In genomic region chr6:98947411-98948292, GRCh38 we compare ENCODE assay signal across 8 cellular contexts. TPM values are rescaled to one million over a fixed set of nuclear protein-coding genes. Genes with fewer than 3 reads are reported as not detected.
A peak's percentile ranks its signal among the peaks of the same experiment; 100 is the strongest.
DNase-seq lines count a peak whose midpoint lies in the region; ATAC-seq and TF ChIP-seq lines count a peak whose summit lies in the region.

TSS of gene FBXL4 (minus strand) at chr6:98947946. CDS start at chr6:98926988, 20,958 bp downstream.

- DNase-seq in GOT3 (lab: John Stamatoyannopoulos, UW) (peak; percentile 57), LNCaP clone FGC (ENCODE audit: low read depth) (peak; percentile 32), SK-MEL-5 (ENCODE audit: low read depth, low spot score) (peak; percentile 90), neuronal stem cell (ENCODE audit: low spot score) (peak; percentile 73), substantia nigra (lab: John Stamatoyannopoulos, UW) (peak; percentile 44 to 94 (median 79))
- DNase-seq in activated naive CD4-positive, alpha-beta T cell (lab: John Stamatoyannopoulos, UW): peak; percentile 60 to 69 (median 61)

- peak within 1 kb of the TSS; percentile 83 for H3K4me2 ChIP-seq in neuronal stem cell (ENCODE audit: insufficient read depth, low read length, poor library complexity, severe bottlenecking)

- H2AFZ ChIP-seq in neuronal stem cell (ENCODE audit: low read length): peak within 1 kb of the TSS; percentile 98

- H3K9me3 ChIP-seq in ES-I3 (ENCODE audit: control insufficient read depth, insufficient read depth, low read length): peaks cover 3% of the 10 kb centered on the region; the same call in 1 of the 2 replicates
- H3K9me3 ChIP-seq in gastroesophageal sphincter: no peaks in the 10 kb centered on the region
- H3K9me3 ChIP-seq in neuronal stem cell (replicated peaks in 1 of 2; ENCODE audit: control insufficient read depth in 2 of 2, insufficient read depth in 1 of 2, low read depth in 1 of 2, low read length in 2 of 2): peaks cover 0 to 10% of the 10 kb centered on the region in 2 donors

- ATAC-seq in gastroesophageal sphincter: peak; percentile 92

- peak within 1 kb of the TSS; percentile 82 for H3K14ac ChIP-seq in neuronal stem cell (ENCODE audit: low read length)

- peak; percentile 51 to 54 for TF ChIP-seq POLR2A in gastroesophageal sphincter (IDR thresholded peaks at IDR 0.05)

- no peak within 1 kb of the TSS for H3K4ac ChIP-seq in neuronal stem cell (ENCODE audit: low read length)

- H3K9ac ChIP-seq in ES-I3 (ENCODE audit: low read depth, low read length) (peak within 1 kb of the TSS; percentile 54), neuronal stem cell (ENCODE audit: low read depth, low read length, poor library complexity) (peak within 1 kb of the TSS; percentile 83)

- H3K18ac ChIP-seq in neuronal stem cell (ENCODE audit: low read length): peak within 1 kb of the TSS; percentile 94

- H3K36me3 ChIP-seq in ES-I3 (ENCODE audit: insufficient read depth, low read length) (no peaks in the 10 kb centered on the region), gastroesophageal sphincter (no peaks in the 10 kb centered on the region), neuronal stem cell (replicated peaks in 1 of 2; ENCODE audit: control insufficient read depth in 2 of 2, insufficient read depth in 2 of 2, low read length in 2 of 2) (no peaks in the 10 kb centered on the region)

- H3K27me3 ChIP-seq in gastroesophageal sphincter (no peaks in the 10 kb centered on the region), neuronal stem cell (ENCODE audit: control insufficient read depth in 3 of 3, insufficient read depth in 3 of 3, low read depth in 1 of 3, low read length in 3 of 3) (no peaks in the 10 kb centered on the region)

- H3K4me3 ChIP-seq in LNCaP clone FGC (ENCODE audit: low read depth, low read length) (peak within 1 kb of the TSS; percentile 54), gastroesophageal sphincter (peak within 1 kb of the TSS; percentile 68 to 86), neuronal stem cell (ENCODE audit: low read length in 2 of 2) (peak within 1 kb of the TSS; percentile 91 to 94)

- no peak within 1 kb of the TSS for H2BK12ac ChIP-seq in neuronal stem cell (ENCODE audit: low read length)

- H2BK120ac ChIP-seq in neuronal stem cell (ENCODE audit: low read depth, low read length): no peak within 1 kb of the TSS

- H3K4me1 ChIP-seq in ES-I3 (ENCODE audit: insufficient read depth, low read length): no peaks in the 10 kb centered on the region
- H3K4me1 ChIP-seq in gastroesophageal sphincter: peaks cover 0 to 26% (median 6%) of the 10 kb centered on the region in 3 donors
- H3K4me1 ChIP-seq in neuronal stem cell (ENCODE audit: control insufficient read depth in 2 of 2, insufficient read depth in 1 of 2, low read depth in 1 of 2, low read length in 2 of 2): peaks cover 0 to 2% of the 10 kb centered on the region in 2 donors

- no peak for TF ChIP-seq EP300 in gastroesophageal sphincter (IDR thresholded peaks at IDR 0.05)

- in situ Hi-C loops in SK-MEL-5 (cut with HindIII; ENCODE audit: low pct_unique_long_range_greater_than_20kb, low sequenced_read_pairs): no loop called here

- H2AK5ac ChIP-seq in neuronal stem cell (ENCODE audit: low read depth, low read length): no peak within 1 kb of the TSS

- peaks cover 3% of the 10 kb centered on the region for H3K79me1 ChIP-seq in neuronal stem cell (ENCODE audit: low read depth, low read length)

- H3K27ac ChIP-seq in gastroesophageal sphincter: peak within 1 kb of the TSS; percentile 77 to 94 (median 90)
- H3K27ac ChIP-seq in neuronal stem cell (replicated peaks; ENCODE audit: low read length): no peak within 1 kb of the TSS
- H3K27ac ChIP-seq in substantia nigra (ENCODE audit: low read depth, low read length, poor library complexity, severe bottlenecking): peak within 1 kb of the TSS; percentile 71

- no peak within 1 kb of the TSS for H4K91ac ChIP-seq in neuronal stem cell (ENCODE audit: low read depth, low read length, poor library complexity)

- TF ChIP-seq CTCF in LNCaP clone FGC (IDR thresholded peaks at IDR 0.05; ENCODE audit: control insufficient read depth, extremely low read depth, insufficient read depth) (no peak), gastroesophageal sphincter (IDR thresholded peaks at IDR 0.05) (no peak)

- H3K23ac ChIP-seq in neuronal stem cell (ENCODE audit: low read depth, low read length, poor library complexity): peak within 1 kb of the TSS; percentile 96

- H4K8ac ChIP-seq in neuronal stem cell (ENCODE audit: low read depth, low read length): no peak within 1 kb of the TSS

- H2BK5ac ChIP-seq in neuronal stem cell (ENCODE audit: low read length): peak within 1 kb of the TSS; percentile 3

- H2BK15ac ChIP-seq in neuronal stem cell (ENCODE audit: low read length): no peak within 1 kb of the TSS

- WGBS in gastroesophageal sphincter (ENCODE audit: low coverage in 1 of 2), 2 donors: 0% methylated on average over 11 of the region's 93 CpGs; no CpG with 5 or more reads in 1 of the 2 donors
- no CpG with 5 or more reads among the region's 93 CpGs for WGBS in neuronal stem cell (ENCODE audit: extremely low coverage in 2 of 2, insufficient read length in 2 of 2, insufficient replicate concordance in 1 of 2), 2 donors

RNA-seq across cellular contexts. Expression of gene FBXL4, which starts in this region (rescaled TPM):
- 19.8 and 20.0 TPM in 2 replicates for total RNA-seq in SK-MEL-5 (2014; rRNA removed; shearing (Covaris generic))
- polyA plus RNA-seq in SK-MEL-5 (2015; cell fraction: cytosol; rRNA removed): 11.4 and 15.5 TPM in 2 replicates
- 13.0 and 13.5 TPM in 2 replicates for polyA plus RNA-seq in SK-MEL-5 (2015; cell fraction: nucleus; rRNA removed)
- 10 to 100 TPM; 15.6 to 21.9 (median 18.8) TPM for total RNA-seq in gastroesophageal sphincter
- polyA plus RNA-seq in neuronal stem cell (2013, experiment 1 of 2): 7.1 TPM
- 6.4 TPM for polyA plus RNA-seq in neuronal stem cell (2013, experiment 2 of 2)

Comparison
In these comparisons a context has a peak if more than half of its experiments do, and no peak if none do; other contexts are left out.
1. DNase-seq: peak in every context shown above with its lines; median percentile 90 in SK-MEL-5; 79 in substantia nigra; 73 in neuronal stem cell; 61 in activated naive CD4-positive, alpha-beta T cell; 57 in GOT3; 32 in LNCaP clone FGC.